17 cellular contexts compared by ENCODE assay signal in genomic region chr3:11713171-11713570, GRCh38.
DNase-seq lines count a peak whose midpoint lies in the region; ATAC-seq, FAIRE-seq and TF ChIP-seq lines count a peak whose summit lies in the region.
"Had no signal": no experiment of that assay in that cellular context is flagged by ENCODE, and none has a peak within 500 bp of the region (broad histone marks: within the 10 kb centered on the region; RNA-seq: fewer than 3 reads in every experiment).

No MANE protein-coding gene starts in this region.

- H4K8ac ChIP-seq in trophoblast cell (ENCODE audit: low read depth, low read length): no peak overlapping the region

- no peak overlapping the region for H2BK5ac ChIP-seq in trophoblast cell (ENCODE audit: low read depth, low read length, poor library complexity)

- ATAC-seq in foreskin keratinocyte (peak; percentile 83), HG03354 (IDR thresholded peaks at IDR 0.05; ENCODE audit: poor library complexity, severe bottlenecking, unreplicated experiment) (no peak)
- ATAC-seq: GM12878 had no signal

- no peak overlapping the region for H3K4me2 ChIP-seq in trophoblast cell (ENCODE audit: low read length)

- H4K12ac ChIP-seq in trophoblast cell (ENCODE audit: low read depth, low read length): no peak overlapping the region

- peak; percentile 55 for DNase-seq in RWPE1 (ENCODE audit: low spot score)
- peak; percentile 92 for DNase-seq in epithelial cell of esophagus (ENCODE audit: low read depth)
- peak; percentile 80 to 89 for DNase-seq in foreskin keratinocyte
- DNase-seq in trophoblast cell: peak; percentile 56 to 72
- no peak for DNase-seq in NCI-H2196 (lab: John Stamatoyannopoulos, UW; ENCODE audit: unreplicated experiment)
- DNase-seq in activated gamma-delta T cell (lab: John Stamatoyannopoulos, UW): no peak
- DNase-seq in kidney: no peak
- DNase-seq: BE2C; CD4-positive, alpha-beta memory T cell; DMS79; HCEC 1CT; HFFc6 had no signal

- intact Hi-C loops in kidney (cut with DNase I): no loop called here

- H3K27me3 ChIP-seq in foreskin keratinocyte: no peaks in the 10 kb centered on the region
- H3K27me3 ChIP-seq in trophoblast cell (ENCODE audit: insufficient read depth, low read length): no peaks in the 10 kb centered on the region

- H2BK120ac ChIP-seq in trophoblast cell (ENCODE audit: insufficient read depth, low read length, poor library complexity): no peak overlapping the region

- no peak overlapping the region for H3K14ac ChIP-seq in trophoblast cell (ENCODE audit: low read length)

- H2AFZ ChIP-seq in trophoblast cell (ENCODE audit: insufficient read depth, low read length, poor library complexity): no peak overlapping the region

- no peaks in the 10 kb centered on the region for H3K79me1 ChIP-seq in trophoblast cell (ENCODE audit: low read length)

- peaks cover 0 to 2% of the 10 kb centered on the region in 2 experiments for H3K36me3 ChIP-seq in trophoblast cell (ENCODE audit: control insufficient read depth in 1 of 2, insufficient read depth in 2 of 2, low read length in 2 of 2)
- H3K36me3 ChIP-seq in kidney (ENCODE audit: control insufficient read depth in 1 of 2, insufficient read depth in 2 of 2, low read length in 2 of 2): no peaks in the 10 kb centered on the region
- H3K36me3 ChIP-seq: BE2C had no signal

- no peak for TF ChIP-seq CTCF in RWPE1 (conservative IDR thresholded peaks at IDR 0.05; ENCODE audit: low read depth)
- TF ChIP-seq CTCF in epithelial cell of esophagus (IDR thresholded peaks at IDR 0.05; ENCODE audit: insufficient read depth, low read depth, low read length, missing control alignments): no peak
- TF ChIP-seq CTCF in foreskin keratinocyte (conservative IDR thresholded peaks at IDR 0.05): no peak
- no peak for TF ChIP-seq CTCF in kidney (IDR thresholded peaks at IDR 0.05; ENCODE audit: borderline replicate concordance, extremely low read depth, insufficient read depth)

- CTCF ChIA-PET in RWPE1 (lab: Yijun Ruan, JAX): interaction anchor here (0.7 kb wide), 1 partner anchor 771 kb away, joined by 3 read pairs; no protein-coding TSS in a partner anchor

- H4K91ac ChIP-seq in trophoblast cell (ENCODE audit: low read depth, low read length): no peak overlapping the region

- no peaks in the 10 kb centered on the region for H3K9me3 ChIP-seq in trophoblast cell (ENCODE audit: insufficient read depth, low read depth, low read length)
- peaks cover 0 to 6% of the 10 kb centered on the region in 2 donors for H3K9me3 ChIP-seq in kidney (ENCODE audit: control insufficient read depth in 1 of 2, low read length in 2 of 2)
- H3K9me3 ChIP-seq: BE2C had no signal

- peak overlapping the region; percentile 77 for H3K27ac ChIP-seq in RWPE1
- peak overlapping the region; percentile 78 for H3K27ac ChIP-seq in foreskin keratinocyte
- no peak overlapping the region for H3K27ac ChIP-seq in trophoblast cell (ENCODE audit: low read depth, low read length)
- no peak overlapping the region for H3K27ac ChIP-seq in kidney (ENCODE audit: low read depth in 2 of 2, low read length in 2 of 2)
- H3K27ac ChIP-seq: C4-2B had no signal

- no peak overlapping the region for H3K9ac ChIP-seq in trophoblast cell (ENCODE audit: low read length)
- no peak overlapping the region for H3K9ac ChIP-seq in kidney (ENCODE audit: low read length in 2 of 2)

- POLR2A ChIA-PET in RWPE1 (lab: Yijun Ruan, JAX; ENCODE audit: low non-redundant PET): no interaction called here

- H3K23ac ChIP-seq in trophoblast cell (ENCODE audit: low read length): no peak overlapping the region

- no CpG with 5 or more reads among the region's 6 CpGs for WGBS in trophoblast cell (ENCODE audit: extremely low coverage, insufficient coverage, insufficient read length)

- H3K4me1 ChIP-seq in foreskin keratinocyte (peaks cover 29% of the 10 kb centered on the region), trophoblast cell (ENCODE audit: control insufficient read depth in 1 of 2, insufficient read depth in 2 of 2, low read length in 2 of 2) (peaks cover 0 to 3% of the 10 kb centered on the region in 2 experiments), kidney (ENCODE audit: control insufficient read depth in 1 of 2, insufficient read depth in 1 of 2, low read depth in 1 of 2, low read length in 2 of 2) (peaks cover 0 to 3% of the 10 kb centered on the region in 2 donors)
- H3K4me1 ChIP-seq: BE2C had no signal

- H2BK12ac ChIP-seq in trophoblast cell (ENCODE audit: low read length): no peak overlapping the region

- H2AK5ac ChIP-seq in trophoblast cell (ENCODE audit: low read length): no peak overlapping the region

- no peak overlapping the region for H3K4ac ChIP-seq in trophoblast cell (ENCODE audit: low read depth, low read length)

- H3K4me3 ChIP-seq in epithelial cell of esophagus (ENCODE audit: low read length) (peak overlapping the region; percentile 4), trophoblast cell (ENCODE audit: low read depth, low read length) (no peak overlapping the region), kidney (ENCODE audit: low read length in 2 of 2) (no peak overlapping the region)
- H3K4me3 ChIP-seq: GM12878 had no signal

- no peak for FAIRE-seq in kidney (lab: Jason Lieb, UNC)
- FAIRE-seq: A204.1, GM12878, GM18507 had no signal

- H3K79me2 ChIP-seq in trophoblast cell (ENCODE audit: control insufficient read depth, insufficient read depth, low read length, poor library complexity): peaks cover 1% of the 10 kb centered on the region

- no peak overlapping the region for H3K18ac ChIP-seq in trophoblast cell (ENCODE audit: low read length)

Comparison
In these comparisons a context has a peak if more than half of its experiments do, and no peak if none do; other contexts are left out.
1. DNase-seq: peak in RWPE1 (single experiment), epithelial cell of esophagus (single experiment), foreskin keratinocyte (2 of 2) and trophoblast cell (2 of 2); none in NCI-H2196 (single experiment), activated gamma-delta T cell (single experiment) and kidney (single experiment).
2. H3K27ac ChIP-seq: peak in RWPE1 (single experiment) and foreskin keratinocyte (single experiment); none in trophoblast cell (single experiment) and kidney (0 of 2).